Comparison of ENCODE assay signal across 13 cellular contexts in genomic region chr2:99636432-99637034, GRCh38.
DNase-seq lines count a peak whose midpoint lies in the region; ATAC-seq and TF ChIP-seq lines count a peak whose summit lies in the region.
"Had no signal": no experiment of that assay in that cellular context is flagged by ENCODE, and none has a peak within 500 bp of the region (broad histone marks: within the 10 kb centered on the region; RNA-seq: fewer than 3 reads in every experiment).

No MANE protein-coding gene starts in this region.

- H3K27ac Mint-ChIP-seq in stimulated activated naive B cell treated with anti-CD40 and anti-IgM and Interleukin-4, amounts not matched to agents 10 μg/mL and 1 μg/mL and 100 μg/mL, for 72 hours: peak overlapping the region; percentile 67
- no peak overlapping the region for H3K27ac Mint-ChIP-seq in activated T-helper 17 cell treated with anti-CD3 and anti-CD28 coated beads, Interleukin-2, amount 50 U/mL, for 72 hours
- H3K27ac Mint-ChIP-seq: activated CD8-positive, alpha-beta memory T cell treated with anti-CD3 and anti-CD28 coated beads, Interleukin-2, amount 10 ng/mL, durations not matched to agents 7 days and 5 days; natural killer cell had no signal

- no peaks in the 10 kb centered on the region for H3K36me3 ChIP-seq in H7 (replicated peaks; ENCODE audit: control insufficient read depth, insufficient read depth, low read length)
- no peaks in the 10 kb centered on the region for H3K36me3 ChIP-seq in lower lobe of right lung

- peaks cover 44 to 63% of the 10 kb centered on the region in 2 donors for H3K4me1 Mint-ChIP-seq in stimulated activated naive B cell treated with anti-CD40 and anti-IgM and Interleukin-4, amounts not matched to agents 10 μg/mL and 1 μg/mL and 100 μg/mL, for 72 hours
- H3K4me1 Mint-ChIP-seq in activated T-helper 17 cell treated with anti-CD3 and anti-CD28 coated beads, Interleukin-2, amount 50 U/mL, for 72 hours: no peaks in the 10 kb centered on the region
- H3K4me1 Mint-ChIP-seq: activated CD8-positive, alpha-beta memory T cell treated with anti-CD3 and anti-CD28 coated beads, Interleukin-2, amount 10 ng/mL, durations not matched to agents 7 days and 5 days; natural killer cell had no signal

- DNase-seq in H7 (peak; percentile 33), cerebellum (ENCODE audit: low spot score) (peak; percentile 74), lower lobe of right lung (peak; percentile 53), NCI-H1105 (lab: John Stamatoyannopoulos, UW) (no peak), SK-N-DZ (ENCODE audit: low spot score) (no peak), islet precursor cell (no peak)
- no peak for DNase-seq in stimulated activated naive B cell treated with anti-CD40 and anti-IgM and Interleukin-4, amounts not matched to agents 10 μg/mL and 1 μg/mL and 100 μg/mL, for 72 hours
- DNase-seq: activated CD8-positive, alpha-beta memory T cell treated with anti-CD3 and anti-CD28 coated beads, Interleukin-2, amount 10 ng/mL, durations not matched to agents 7 days and 5 days; COR-L47; natural killer cell; NCI-H226; T-helper 1 cell had no signal

- H3K9me3 Mint-ChIP-seq in stimulated activated naive B cell treated with anti-CD40 and anti-IgM and Interleukin-4, amounts not matched to agents 10 μg/mL and 1 μg/mL and 100 μg/mL, for 72 hours: peaks cover 0 to 6% of the 10 kb centered on the region in 2 donors
- no peaks in the 10 kb centered on the region for H3K9me3 Mint-ChIP-seq in activated T-helper 17 cell treated with anti-CD3 and anti-CD28 coated beads, Interleukin-2, amount 50 U/mL, for 72 hours
- H3K9me3 Mint-ChIP-seq: natural killer cell had no signal

- no peak for TF ChIP-seq CTCF in lower lobe of right lung (IDR thresholded peaks at IDR 0.05)

- H3K4me1 ChIP-seq in lower lobe of right lung: peaks cover 8% of the 10 kb centered on the region

- peaks cover 35 to 58% of the 10 kb centered on the region in 2 donors for H3K36me3 Mint-ChIP-seq in stimulated activated naive B cell treated with anti-CD40 and anti-IgM and Interleukin-4, amounts not matched to agents 10 μg/mL and 1 μg/mL and 100 μg/mL, for 72 hours
- H3K36me3 Mint-ChIP-seq in activated T-helper 17 cell treated with anti-CD3 and anti-CD28 coated beads, Interleukin-2, amount 50 U/mL, for 72 hours (ENCODE audit: low read depth): no peaks in the 10 kb centered on the region
- H3K36me3 Mint-ChIP-seq: activated CD8-positive, alpha-beta memory T cell treated with anti-CD3 and anti-CD28 coated beads, Interleukin-2, amount 10 ng/mL, durations not matched to agents 7 days and 5 days; natural killer cell had no signal

- intact Hi-C loops in lower lobe of right lung (cut with DNase I): no loop called here

- no peaks in the 10 kb centered on the region for H3K9me3 ChIP-seq in lower lobe of right lung

- H3K27me3 ChIP-seq in H7 (ENCODE audit: control insufficient read depth, insufficient read depth, low read length) (no peaks in the 10 kb centered on the region), lower lobe of right lung (ENCODE audit: low read depth) (no peaks in the 10 kb centered on the region)

- no peaks in the 10 kb centered on the region for H3K27me3 Mint-ChIP-seq in stimulated activated naive B cell treated with anti-CD40 and anti-IgM and Interleukin-4, amounts not matched to agents 10 μg/mL and 1 μg/mL and 100 μg/mL, for 72 hours
- no peaks in the 10 kb centered on the region for H3K27me3 Mint-ChIP-seq in activated T-helper 17 cell treated with anti-CD3 and anti-CD28 coated beads, Interleukin-2, amount 50 U/mL, for 72 hours

- no peak overlapping the region for H3K27ac ChIP-seq in lower lobe of right lung

- H3K4me3 ChIP-seq in H7 (ENCODE audit: insufficient read depth, low read depth, low read length) (no peak overlapping the region), lower lobe of right lung (no peak overlapping the region)

- no peak overlapping the region for H3K4me3 Mint-ChIP-seq in stimulated activated naive B cell treated with anti-CD40 and anti-IgM and Interleukin-4, amounts not matched to agents 10 μg/mL and 1 μg/mL and 100 μg/mL, for 72 hours
- no peak overlapping the region for H3K4me3 Mint-ChIP-seq in activated T-helper 17 cell treated with anti-CD3 and anti-CD28 coated beads, Interleukin-2, amount 50 U/mL, for 72 hours
- H3K4me3 Mint-ChIP-seq: activated CD8-positive, alpha-beta memory T cell treated with anti-CD3 and anti-CD28 coated beads, Interleukin-2, amount 10 ng/mL, durations not matched to agents 7 days and 5 days; natural killer cell had no signal

- ATAC-seq in lower lobe of right lung: peak; percentile 47 to 57
- no peak for ATAC-seq in stimulated activated naive B cell treated with anti-CD40 and anti-IgM and Interleukin-4, amounts not matched to agents 10 μg/mL and 1 μg/mL and 100 μg/mL, for 72 hours (replicated peaks)
- no peak for ATAC-seq in activated T-helper 17 cell treated with anti-CD3 and anti-CD28 coated beads, Interleukin-2, amount 50 U/mL, for 72 hours (replicated peaks)
- ATAC-seq: activated CD8-positive, alpha-beta memory T cell treated with anti-CD3 and anti-CD28 coated beads, Interleukin-2, amount 10 ng/mL, durations not matched to agents 7 days and 5 days; natural killer cell had no signal

Comparison
In these comparisons a context has a peak if more than half of its experiments do, and no peak if none do; other contexts are left out.
1. DNase-seq: peak in H7 (single experiment), cerebellum (single experiment) and lower lobe of right lung (single experiment); none in stimulated activated naive B cell treated with anti-CD40 and anti-IgM and Interleukin-4, amounts not matched to agents 10 μg/mL and 1 μg/mL and 100 μg/mL, for 72 hours (single experiment), NCI-H1105 (single experiment), SK-N-DZ (single experiment) and islet precursor cell (single experiment).
2. ATAC-seq: peak in lower lobe of right lung (2 of 2); none in stimulated activated naive B cell treated with anti-CD40 and anti-IgM and Interleukin-4, amounts not matched to agents 10 μg/mL and 1 μg/mL and 100 μg/mL, for 72 hours (0 of 2) and activated T-helper 17 cell treated with anti-CD3 and anti-CD28 coated beads, Interleukin-2, amount 50 U/mL, for 72 hours (single experiment).